In genomic region chr21:45528981-45529784, GRCh38 we compare ENCODE assay signal across 1 cellular context.
TF ChIP-seq lines count a peak whose summit lies in the region.

No MANE protein-coding gene starts in this region.

TF ChIP-seq in HepG2, 621 proteins besides CTCF, POLR2A, EP300 and RAD21 (continued from another document and continues in another):
- TF ChIP-seq ZNF407 (CRISPR knock-in tag; IDR thresholded peaks at IDR 0.05; ENCODE audit: not compliant biosample characterization) (no peak), DNMT1 (CRISPR knock-in tag; IDR thresholded peaks at IDR 0.05) (no peak; the same call in 1 of the 2 replicates), BHLHE40 (IDR thresholded peaks at IDR 0.05; ENCODE audit: low read length) (peak; percentile 77), ZNF788 (CRISPR knock-in tag; IDR thresholded peaks at IDR 0.05; ENCODE audit: borderline replicate concordance) (peak; percentile 71; the same call in 1 of the 2 replicates), SOX6 (IDR thresholded peaks at IDR 0.05) (no peak), SOX6 (CRISPR knock-in tag; IDR thresholded peaks at IDR 0.05) (0 out of 2 replicates have a peak, but pooled peaks have one; percentile 47), RARA (CRISPR knock-in tag; IDR thresholded peaks at IDR 0.05) (peak; percentile 88), ZNF616 (CRISPR knock-in tag; IDR thresholded peaks at IDR 0.05; ENCODE audit: low read depth) (no peak), HOXA9 (CRISPR knock-in tag; IDR thresholded peaks at IDR 0.05; ENCODE audit: borderline replicate concordance) (no peak; the same call in 1 of the 2 replicates), PHF21A (CRISPR knock-in tag; IDR thresholded peaks at IDR 0.05) (0 out of 2 replicates have a peak, but pooled peaks have one; percentile 46), ARNTL (CRISPR knock-in tag; IDR thresholded peaks at IDR 0.05) (peak; percentile 80), ZNF562 (CRISPR knock-in tag; IDR thresholded peaks at IDR 0.05; ENCODE audit: borderline replicate concordance) (no peak), PHF20 (CRISPR knock-in tag; IDR thresholded peaks at IDR 0.05) (no peak; the same call in 1 of the 2 replicates), ZKSCAN1 (IDR thresholded peaks at IDR 0.05; ENCODE audit: low read length) (no peak), ZNF607 (CRISPR knock-in tag; IDR thresholded peaks at IDR 0.05; ENCODE audit: borderline replicate concordance) (peak; percentile 66), KMT2A (CRISPR knock-in tag; IDR thresholded peaks at IDR 0.05) (no peak), ZNF556 (CRISPR knock-in tag; IDR thresholded peaks at IDR 0.05; ENCODE audit: borderline replicate concordance) (peak; percentile 80; the same call in 1 of the 2 replicates), ZNF432 (CRISPR knock-in tag; IDR thresholded peaks at IDR 0.05; ENCODE audit: borderline replicate concordance) (no peak), NR2F6 (IDR thresholded peaks at IDR 0.05) (peak; percentile 63; the same call in 1 of the 2 replicates), NR2F6 (CRISPR knock-in tag; IDR thresholded peaks at IDR 0.05) (peak; percentile 75), ZNF253 (CRISPR knock-in tag; IDR thresholded peaks at IDR 0.05; ENCODE audit: borderline replicate concordance) (no peak), ZNF326 (CRISPR knock-in tag; IDR thresholded peaks at IDR 0.05; ENCODE audit: borderline replicate concordance) (no peak), TBX2 (CRISPR knock-in tag; IDR thresholded peaks at IDR 0.05; ENCODE audit: borderline replicate concordance) (peak; percentile 58), PBX2 (CRISPR knock-in tag; IDR thresholded peaks at IDR 0.05) (no peak), ZFP37 (CRISPR knock-in tag; IDR thresholded peaks at IDR 0.05; ENCODE audit: borderline replicate concordance) (0 out of 2 replicates have a peak, but pooled peaks have one; percentile 48), ZMAT3 (CRISPR knock-in tag; conservative IDR thresholded peaks at IDR 0.05) (peak; percentile 81; the same call in 1 of the 2 replicates), HDAC2 (CRISPR knock-in tag; IDR thresholded peaks at IDR 0.05) (peak; percentile 52; the same call in 1 of the 2 replicates), ZNF841 (CRISPR knock-in tag; IDR thresholded peaks at IDR 0.05; ENCODE audit: borderline replicate concordance) (no peak), MEF2D (CRISPR knock-in tag; IDR thresholded peaks at IDR 0.05) (peak; percentile 70; the same call in 1 of the 2 replicates)
- TF ChIP-seq, protein P1, sequence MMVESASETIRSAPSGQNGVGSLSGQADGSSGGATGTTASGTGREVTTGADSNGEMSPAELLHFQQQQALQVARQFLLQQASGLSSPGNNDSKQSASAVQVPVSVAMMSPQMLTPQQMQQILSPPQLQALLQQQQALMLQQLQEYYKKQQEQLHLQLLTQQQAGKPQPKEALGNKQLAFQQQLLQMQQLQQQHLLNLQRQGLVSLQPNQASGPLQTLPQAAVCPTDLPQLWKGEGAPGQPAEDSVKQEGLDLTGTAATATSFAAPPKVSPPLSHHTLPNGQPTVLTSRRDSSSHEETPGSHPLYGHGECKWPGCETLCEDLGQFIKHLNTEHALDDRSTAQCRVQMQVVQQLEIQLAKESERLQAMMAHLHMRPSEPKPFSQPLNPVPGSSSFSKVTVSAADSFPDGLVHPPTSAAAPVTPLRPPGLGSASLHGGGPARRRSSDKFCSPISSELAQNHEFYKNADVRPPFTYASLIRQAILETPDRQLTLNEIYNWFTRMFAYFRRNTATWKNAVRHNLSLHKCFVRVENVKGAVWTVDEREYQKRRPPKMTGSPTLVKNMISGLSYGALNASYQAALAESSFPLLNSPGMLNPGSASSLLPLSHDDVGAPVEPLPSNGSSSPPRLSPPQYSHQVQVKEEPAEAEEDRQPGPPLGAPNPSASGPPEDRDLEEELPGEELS (CRISPR knock-in tag; IDR thresholded peaks at IDR 0.05): no peak
- TF ChIP-seq, protein P2, sequence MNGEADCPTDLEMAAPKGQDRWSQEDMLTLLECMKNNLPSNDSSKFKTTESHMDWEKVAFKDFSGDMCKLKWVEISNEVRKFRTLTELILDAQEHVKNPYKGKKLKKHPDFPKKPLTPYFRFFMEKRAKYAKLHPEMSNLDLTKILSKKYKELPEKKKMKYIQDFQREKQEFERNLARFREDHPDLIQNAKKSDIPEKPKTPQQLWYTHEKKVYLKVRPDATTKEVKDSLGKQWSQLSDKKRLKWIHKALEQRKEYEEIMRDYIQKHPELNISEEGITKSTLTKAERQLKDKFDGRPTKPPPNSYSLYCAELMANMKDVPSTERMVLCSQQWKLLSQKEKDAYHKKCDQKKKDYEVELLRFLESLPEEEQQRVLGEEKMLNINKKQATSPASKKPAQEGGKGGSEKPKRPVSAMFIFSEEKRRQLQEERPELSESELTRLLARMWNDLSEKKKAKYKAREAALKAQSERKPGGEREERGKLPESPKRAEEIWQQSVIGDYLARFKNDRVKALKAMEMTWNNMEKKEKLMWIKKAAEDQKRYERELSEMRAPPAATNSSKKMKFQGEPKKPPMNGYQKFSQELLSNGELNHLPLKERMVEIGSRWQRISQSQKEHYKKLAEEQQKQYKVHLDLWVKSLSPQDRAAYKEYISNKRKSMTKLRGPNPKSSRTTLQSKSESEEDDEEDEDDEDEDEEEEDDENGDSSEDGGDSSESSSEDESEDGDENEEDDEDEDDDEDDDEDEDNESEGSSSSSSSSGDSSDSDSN (CRISPR knock-in tag; IDR thresholded peaks at IDR 0.05): peak; percentile 67; the same call in 1 of the 2 replicates
- TF ChIP-seq, protein P3, sequence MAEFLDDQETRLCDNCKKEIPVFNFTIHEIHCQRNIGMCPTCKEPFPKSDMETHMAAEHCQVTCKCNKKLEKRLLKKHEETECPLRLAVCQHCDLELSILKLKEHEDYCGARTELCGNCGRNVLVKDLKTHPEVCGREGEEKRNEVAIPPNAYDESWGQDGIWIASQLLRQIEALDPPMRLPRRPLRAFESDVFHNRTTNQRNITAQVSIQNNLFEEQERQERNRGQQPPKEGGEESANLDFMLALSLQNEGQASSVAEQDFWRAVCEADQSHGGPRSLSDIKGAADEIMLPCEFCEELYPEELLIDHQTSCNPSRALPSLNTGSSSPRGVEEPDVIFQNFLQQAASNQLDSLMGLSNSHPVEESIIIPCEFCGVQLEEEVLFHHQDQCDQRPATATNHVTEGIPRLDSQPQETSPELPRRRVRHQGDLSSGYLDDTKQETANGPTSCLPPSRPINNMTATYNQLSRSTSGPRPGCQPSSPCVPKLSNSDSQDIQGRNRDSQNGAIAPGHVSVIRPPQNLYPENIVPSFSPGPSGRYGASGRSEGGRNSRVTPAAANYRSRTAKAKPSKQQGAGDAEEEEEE (CRISPR knock-in tag; IDR thresholded peaks at IDR 0.05; ENCODE audit: borderline replicate concordance): peak; percentile 77; the same call in 1 of the 2 replicates
- TF ChIP-seq, protein P4, sequence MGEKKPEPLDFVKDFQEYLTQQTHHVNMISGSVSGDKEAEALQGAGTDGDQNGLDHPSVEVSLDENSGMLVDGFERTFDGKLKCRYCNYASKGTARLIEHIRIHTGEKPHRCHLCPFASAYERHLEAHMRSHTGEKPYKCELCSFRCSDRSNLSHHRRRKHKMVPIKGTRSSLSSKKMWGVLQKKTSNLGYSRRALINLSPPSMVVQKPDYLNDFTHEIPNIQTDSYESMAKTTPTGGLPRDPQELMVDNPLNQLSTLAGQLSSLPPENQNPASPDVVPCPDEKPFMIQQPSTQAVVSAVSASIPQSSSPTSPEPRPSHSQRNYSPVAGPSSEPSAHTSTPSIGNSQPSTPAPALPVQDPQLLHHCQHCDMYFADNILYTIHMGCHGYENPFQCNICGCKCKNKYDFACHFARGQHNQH (CRISPR knock-in tag; IDR thresholded peaks at IDR 0.05): peak; percentile 53; the same call in 1 of the 2 replicates
- TF ChIP-seq, protein P5, sequence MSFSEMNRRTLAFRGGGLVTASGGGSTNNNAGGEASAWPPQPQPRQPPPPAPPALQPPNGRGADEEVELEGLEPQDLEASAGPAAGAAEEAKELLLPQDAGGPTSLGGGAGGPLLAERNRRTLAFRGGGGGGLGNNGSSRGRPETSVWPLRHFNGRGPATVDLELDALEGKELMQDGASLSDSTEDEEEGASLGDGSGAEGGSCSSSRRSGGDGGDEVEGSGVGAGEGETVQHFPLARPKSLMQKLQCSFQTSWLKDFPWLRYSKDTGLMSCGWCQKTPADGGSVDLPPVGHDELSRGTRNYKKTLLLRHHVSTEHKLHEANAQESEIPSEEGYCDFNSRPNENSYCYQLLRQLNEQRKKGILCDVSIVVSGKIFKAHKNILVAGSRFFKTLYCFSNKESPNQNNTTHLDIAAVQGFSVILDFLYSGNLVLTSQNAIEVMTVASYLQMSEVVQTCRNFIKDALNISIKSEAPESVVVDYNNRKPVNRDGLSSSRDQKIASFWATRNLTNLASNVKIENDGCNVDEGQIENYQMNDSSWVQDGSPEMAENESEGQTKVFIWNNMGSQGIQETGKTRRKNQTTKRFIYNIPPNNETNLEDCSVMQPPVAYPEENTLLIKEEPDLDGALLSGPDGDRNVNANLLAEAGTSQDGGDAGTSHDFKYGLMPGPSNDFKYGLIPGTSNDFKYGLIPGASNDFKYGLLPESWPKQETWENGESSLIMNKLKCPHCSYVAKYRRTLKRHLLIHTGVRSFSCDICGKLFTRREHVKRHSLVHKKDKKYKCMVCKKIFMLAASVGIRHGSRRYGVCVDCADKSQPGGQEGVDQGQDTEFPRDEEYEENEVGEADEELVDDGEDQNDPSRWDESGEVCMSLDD (CRISPR knock-in tag; IDR thresholded peaks at IDR 0.05; ENCODE audit: borderline replicate concordance): no peak
- TF ChIP-seq, protein P6, sequence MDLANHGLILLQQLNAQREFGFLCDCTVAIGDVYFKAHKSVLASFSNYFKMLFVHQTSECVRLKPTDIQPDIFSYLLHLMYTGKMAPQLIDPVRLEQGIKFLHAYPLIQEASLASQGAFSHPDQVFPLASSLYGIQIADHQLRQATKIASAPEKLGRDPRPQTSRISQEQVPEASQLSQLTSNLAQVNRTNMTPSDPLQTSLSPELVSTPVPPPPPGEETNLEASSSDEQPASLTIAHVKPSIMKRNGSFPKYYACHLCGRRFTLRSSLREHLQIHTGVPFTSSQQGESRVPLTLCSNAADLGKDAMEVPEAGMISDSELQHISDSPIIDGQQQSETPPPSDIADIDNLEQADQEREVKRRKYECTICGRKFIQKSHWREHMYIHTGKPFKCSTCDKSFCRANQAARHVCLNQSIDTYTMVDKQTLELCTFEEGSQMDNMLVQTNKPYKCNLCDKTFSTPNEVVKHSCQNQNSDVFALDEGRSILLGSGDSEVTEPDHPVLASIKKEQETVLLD (CRISPR knock-in tag; IDR thresholded peaks at IDR 0.05; ENCODE audit: low read depth): no peak
